ENCODE assay signal across 29 cellular contexts in the genomic region with DNA sequence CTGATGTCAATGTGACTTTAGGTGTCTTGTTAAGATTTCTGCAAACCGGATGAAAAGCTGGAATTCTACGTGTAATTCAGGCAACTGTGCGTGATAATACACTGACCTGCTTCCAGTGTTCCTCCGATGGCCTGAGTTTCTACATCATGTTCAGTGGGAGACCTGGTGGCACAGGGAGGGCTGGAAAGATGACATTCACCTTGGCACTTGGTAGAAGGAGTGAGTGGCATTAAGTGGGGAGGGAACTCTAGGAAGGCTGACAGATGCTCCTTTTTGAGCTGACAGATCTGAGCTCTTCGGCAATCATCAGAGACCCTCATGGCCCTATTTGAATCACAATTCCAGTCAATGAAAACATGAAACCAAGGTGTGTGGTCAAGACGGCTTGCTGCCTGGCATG. TPM values are rescaled to one million over a fixed set of nuclear protein-coding genes. Genes with fewer than 3 reads are reported as not detected.
DNase-seq lines count a peak whose midpoint lies in the region; ATAC-seq, FAIRE-seq and TF ChIP-seq lines count a peak whose summit lies in the region.
"Had no signal": no experiment of that assay in that cellular context is flagged by ENCODE, and none has a peak within 500 bp of the region (broad histone marks: within the 10 kb centered on the region; RNA-seq: fewer than 3 reads in every experiment).

No MANE protein-coding gene starts in this region.

- H3K4me3 ChIP-seq in bronchial epithelial cell (ENCODE audit: low read depth, low read length), result no peak overlapping the region
- H3K4me3 ChIP-seq: A549; BLaER1; BLaER1 treated with 17β-estradiol and CSF1 and Interleukin-3, amounts not matched to agents 10 nM and 100 nM had no signal

- H3K27me3 ChIP-seq in bronchial epithelial cell (ENCODE audit: control insufficient read depth, insufficient read depth, low read length), result peaks cover 7% of the 10 kb centered on the region

- DNase-seq in G401 (ENCODE audit: low spot score) (peak; percentile 75), bronchial epithelial cell (ENCODE audit: low read depth) (no peak), cerebellar cortex (ENCODE audit: low spot score) (peak; percentile 70), DMS153 (lab: John Stamatoyannopoulos, UW) (no peak), ecto neural progenitor cell (ENCODE audit: low spot score) (no peak)
- DNase-seq: 8988T; ACHN; AML-193; BE2C; Caco-2; Calu3; CD4-positive, alpha-beta memory T cell; CD4-positive, alpha-beta T cell; CD4-positive, CD25-positive, alpha-beta regulatory T cell; CD8-positive, alpha-beta memory T cell; CD8-positive, alpha-beta T cell; COR-L47; DMS 273 treated with DMSO at 0.1 percent for 48 hours; DMS53; DMS79; DMS79 treated with DMSO at 0.1 percent for 48 hours; DND-41; EL had no signal

- no peak for TF ChIP-seq CTCF in bronchial epithelial cell (IDR thresholded peaks at IDR 0.05; ENCODE audit: insufficient read depth, low read length, severe bottlenecking)

- no peaks in the 10 kb centered on the region for H3K36me3 ChIP-seq in bronchial epithelial cell (ENCODE audit: control insufficient read depth, insufficient read depth, low read length)
- H3K36me3 ChIP-seq: BE2C; BLaER1; BLaER1 treated with 17β-estradiol and CSF1 and Interleukin-3, amounts not matched to agents 10 nM and 100 nM had no signal

- in situ Hi-C loops in G401 (cut with HindIII; ENCODE audit: low sequenced_read_pairs), result no loop called here

- ATAC-seq in GM19035 (IDR thresholded peaks at IDR 0.05; ENCODE audit: unreplicated experiment), result no peak
- ATAC-seq: A549; CD8-positive, alpha-beta T cell had no signal

- FAIRE-seq in bronchial epithelial cell (lab: Jason Lieb, UNC), result peak; percentile 43
- FAIRE-seq: A204.1, A549, D721Med had no signal

RNA-seq across cellular contexts. Expression of a gene that starts 4.0 kb away (rescaled TPM):
- total RNA-seq in G401 (2014; rRNA removed; shearing (Covaris generic)), result 0.24 and 0.31 TPM in 2 replicates
- under 0.01 TPM in 1 of 2 replicates, not detected in the other for total RNA-seq in bronchial epithelial cell
- total RNA-seq: Caco-2 had no signal

Comparison
In these comparisons a context has a peak if more than half of its experiments do, and no peak if none do; other contexts are left out.
1. DNase-seq: peak in G401 (single experiment) and cerebellar cortex (single experiment); none in bronchial epithelial cell (single experiment), DMS153 (single experiment) and ecto neural progenitor cell (single experiment).